ENCODE assay signal across 12 cellular contexts in the genomic region with DNA sequence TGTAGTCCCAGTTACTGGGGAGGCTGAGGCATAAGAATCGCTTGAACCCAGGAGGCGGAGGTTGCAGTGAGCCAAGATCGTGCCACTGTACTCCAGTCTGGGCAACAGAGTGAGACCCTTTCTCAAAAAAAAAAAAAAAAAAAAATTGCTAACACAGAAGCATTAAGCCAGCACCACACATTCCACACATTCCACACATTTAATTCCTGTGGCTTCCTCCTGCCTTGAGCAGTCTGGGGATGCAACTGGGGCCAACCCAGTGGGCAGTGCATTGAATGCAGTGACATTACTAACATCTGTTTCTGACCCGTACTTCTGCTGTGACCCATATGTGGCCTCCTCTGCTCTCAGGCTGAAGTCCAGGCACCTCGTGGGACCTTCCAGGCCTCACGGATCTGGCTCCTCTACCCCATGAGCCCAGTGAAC.
A peak's percentile ranks its signal among the peaks of the same experiment; 100 is the strongest.
DNase-seq lines count a peak whose midpoint lies in the region; ATAC-seq and TF ChIP-seq lines count a peak whose summit lies in the region.
"Had no signal": no experiment of that assay in that cellular context is flagged by ENCODE, and none has a peak within 500 bp of the region (broad histone marks: within the 10 kb centered on the region; RNA-seq: fewer than 3 reads in every experiment).

No MANE protein-coding gene starts in this region.

- intact Hi-C loops in Caco-2 (cut with micrococcal nuclease; ENCODE audit: unreplicated experiment) (loop anchor here (2.0 kb wide), 1 partner anchor 49 kb away; no protein-coding TSS in a partner anchor), IMR-90 (cut with micrococcal nuclease) (loop anchor here (2.0 kb wide), 1 partner anchor 15 kb away; no protein-coding TSS in a partner anchor), right lobe of liver (cut with DNase I) (no loop called here)

- CTCF ChIA-PET in Caco-2 (lab: Charles Lee) (no interaction called here), IMR-90 (lab: Yijun Ruan, JAX) (interaction anchor here (0.7 kb wide), 1 partner anchor 375 kb away, joined by 4 read pairs; no protein-coding TSS in a partner anchor)

- H3K23ac ChIP-seq in IMR-90 (ENCODE audit: low read depth, low read length): no peak overlapping the region

- TF ChIP-seq POLR2A in IMR-90 (IDR thresholded peaks at IDR 0.05; ENCODE audit: low read depth, low read length) (no peak), right lobe of liver (IDR thresholded peaks at IDR 0.05) (no peak)

- H4K5ac ChIP-seq in IMR-90 (ENCODE audit: low read depth, low read length): no peak overlapping the region

- BruUV-seq in Caco-2 (replicated peaks; lab: Mats Ljungman, UMichigan) (no TSS peak), IMR-90 (replicated peaks; lab: Mats Ljungman, UMichigan) (no TSS peak)

- peaks cover 8% of the 10 kb centered on the region for H3K4me1 Mint-ChIP-seq in Caco-2 (ENCODE audit: low read depth, unreplicated experiment)
- H3K4me1 Mint-ChIP-seq: activated naive CD8-positive, alpha-beta T cell treated with anti-CD3 and anti-CD28 coated beads, Interleukin-2, amount 10 ng/mL, durations not matched to agents 7 days and 5 days had no signal

- H3K56ac ChIP-seq in IMR-90 (ENCODE audit: extremely low read depth, insufficient read depth, low read length): no peak overlapping the region

- peak overlapping the region in 1 of 2 experiments; percentile 22; a peak in 1 of 4 replicates for H4K8ac ChIP-seq in IMR-90 (ENCODE audit: low read depth in 2 of 2, low read length in 2 of 2)

- H2BK5ac ChIP-seq in IMR-90 (ENCODE audit: low read depth, low read length, poor library complexity, severe bottlenecking): peak overlapping the region; percentile 13

- H2BK120ac ChIP-seq in IMR-90 (ENCODE audit: low read depth, low read length): no peak overlapping the region

- peak overlapping the region; percentile 30 for H3K27ac Mint-ChIP-seq in Caco-2 (ENCODE audit: unreplicated experiment)
- H3K27ac Mint-ChIP-seq: activated naive CD8-positive, alpha-beta T cell treated with anti-CD3 and anti-CD28 coated beads, Interleukin-2, amount 10 ng/mL, durations not matched to agents 7 days and 5 days had no signal

- in situ Hi-C loops in IMR-90 (cut with MboI; ENCODE audit: low sequenced_read_pairs): no loop called here

- TF ChIP-seq CTCF in Caco-2 (IDR thresholded peaks at IDR 0.05; ENCODE audit: insufficient read depth in 1 of 2, low read depth in 1 of 2, low read length in 1 of 2, severe bottlenecking in 1 of 2, unreplicated experiment in 1 of 2): no peak
- no peak for TF ChIP-seq CTCF in IMR-90 (conservative IDR thresholded peaks at IDR 0.05; ENCODE audit: low read depth, low read length)
- TF ChIP-seq CTCF in right lobe of liver (IDR thresholded peaks at IDR 0.05): no peak

- H2AFZ ChIP-seq in IMR-90 (replicated peaks; ENCODE audit: low read length, poor library complexity): peak overlapping the region; percentile 12

- no peak overlapping the region for H3K18ac ChIP-seq in IMR-90 (ENCODE audit: low read depth, low read length)

- WGBS in IMR-90 (ENCODE audit: extremely low coverage in 2 of 2, insufficient read length in 1 of 2), 2 experiments: 20% methylated on average over 1 of the region's 6 CpGs; no CpG with 5 or more reads in 1 of the 2 experiments
- 69% methylated on average over 3 of the region's 6 CpGs for WGBS in right lobe of liver (ENCODE audit: insufficient coverage, low coverage, low lambda C conversion rate, missing lambda C conversion rate)

- H4K20me1 ChIP-seq in IMR-90 (ENCODE audit: insufficient read depth, low read length): peaks cover 9% of the 10 kb centered on the region

- H3K27ac ChIP-seq in IMR-90 (ENCODE audit: insufficient read depth, low read length) (peak overlapping the region; percentile 4; the same call in 1 of the 2 replicates), right lobe of liver (no peak overlapping the region)

- peaks cover 4% of the 10 kb centered on the region for H3K9me1 ChIP-seq in IMR-90 (ENCODE audit: insufficient read depth, low read length)

- DNase-seq in Caco-2: peak in 1 of 2 experiments; percentile 33
- DNase-seq in IMR-90: peak; percentile 65
- DNase-seq in dermis blood vessel endothelial cell: peak; percentile 36
- no peak for DNase-seq in right lobe of liver
- no peak for DNase-seq in cerebellar cortex (ENCODE audit: low spot score)
- DNase-seq in NCI-H345 treated with DMSO at 0.1 percent for 48 hours (lab: John Stamatoyannopoulos, UW; ENCODE audit: unreplicated experiment): no peak
- DNase-seq: activated CD4-positive, alpha-beta T cell treated with anti-CD3 and anti-CD28 coated beads, Interleukin-2, amount 50 U/mL, for 4 hours; activated naive CD8-positive, alpha-beta T cell treated with anti-CD3 and anti-CD28 coated beads, Interleukin-2, amount 10 ng/mL, durations not matched to agents 7 days and 5 days; NCI-H2081; Right ventricle myocardium superior had no signal

- no peaks in the 10 kb centered on the region for H3K27me3 ChIP-seq in Caco-2 (replicated peaks; ENCODE audit: control insufficient read depth, insufficient read depth, low read length)
- H3K27me3 ChIP-seq in IMR-90 (ENCODE audit: control insufficient read depth, insufficient read depth, low read length): no peaks in the 10 kb centered on the region
- no peaks in the 10 kb centered on the region for H3K27me3 ChIP-seq in right lobe of liver

- POLR2A ChIA-PET in Caco-2 (lab: Charles Lee): no interaction called here
- POLR2A ChIA-PET in IMR-90 (lab: Charles Lee; ENCODE audit: unreplicated experiment): no interaction called here

- no peak overlapping the region for H3K4me2 ChIP-seq in IMR-90 (ENCODE audit: low read depth, low read length)

- H3K4me3 ChIP-seq in Caco-2 (ENCODE audit: low read depth, low read length): no peak overlapping the region
- no peak overlapping the region for H3K4me3 ChIP-seq in IMR-90 (ENCODE audit: insufficient read depth, low read depth, low read length)
- H3K4me3 ChIP-seq in right lobe of liver: no peak overlapping the region

- no peak overlapping the region for H3K9ac ChIP-seq in IMR-90 (ENCODE audit: low read depth, low read length)

- H3K14ac ChIP-seq in IMR-90 (replicated peaks; ENCODE audit: low read depth, low read length): no peak overlapping the region; the same call in 1 of the 2 replicates

- H2BK15ac ChIP-seq in IMR-90 (ENCODE audit: low read depth, low read length): no peak overlapping the region

- no peaks in the 10 kb centered on the region for H3K27me3 Mint-ChIP-seq in Caco-2 (ENCODE audit: insufficient read depth, unreplicated experiment)

- ATAC-seq in IMR-90 (ENCODE audit: low read depth) (peak; percentile 98), right lobe of liver (peak; percentile 48 to 71 (median 50)), HG03457 (IDR thresholded peaks at IDR 0.05; ENCODE audit: unreplicated experiment) (no peak), GM18511 (IDR thresholded peaks at IDR 0.05; ENCODE audit: unreplicated experiment) (no peak)

- no peak overlapping the region for H3K4me3 Mint-ChIP-seq in Caco-2 (ENCODE audit: unreplicated experiment)
- H3K4me3 Mint-ChIP-seq: activated naive CD8-positive, alpha-beta T cell treated with anti-CD3 and anti-CD28 coated beads, Interleukin-2, amount 10 ng/mL, durations not matched to agents 7 days and 5 days had no signal

- dilution Hi-C loops in IMR-90 (cut with HindIII; ENCODE audit: low sequenced_read_pairs, unreplicated experiment): no loop called here

- H2BK20ac ChIP-seq in IMR-90 (ENCODE audit: low read depth, low read length): no peak overlapping the region

- TF ChIP-seq RAD21 in IMR-90 (IDR thresholded peaks at IDR 0.05; ENCODE audit: low read length): no peak

- no peak overlapping the region for H4K91ac ChIP-seq in IMR-90 (ENCODE audit: insufficient read depth, low read depth, low read length)

- peaks cover 16% of the 10 kb centered on the region for H3K9me3 Mint-ChIP-seq in Caco-2 (ENCODE audit: unreplicated experiment)

- H2AK9ac ChIP-seq in IMR-90 (replicated peaks; ENCODE audit: low read depth, low read length, poor library complexity): peak overlapping the region; percentile 10

- peaks cover 11% of the 10 kb centered on the region for H3K4me1 ChIP-seq in Caco-2
- peaks cover 7% of the 10 kb centered on the region for H3K4me1 ChIP-seq in IMR-90 (ENCODE audit: control insufficient read depth, insufficient read depth, low read length)
- H3K4me1 ChIP-seq in right lobe of liver: peaks cover 0 to 12% (median 6%) of the 10 kb centered on the region in 4 donors

- H3K36me3 ChIP-seq in Caco-2 (ENCODE audit: control insufficient read depth, insufficient read depth, low read length) (no peaks in the 10 kb centered on the region), IMR-90 (ENCODE audit: control insufficient read depth, insufficient read depth, low read length) (peaks cover 2% of the 10 kb centered on the region; the same call in 1 of the 2 replicates), right lobe of liver (no peaks in the 10 kb centered on the region)

- H3K9me3 ChIP-seq in Caco-2 (0 out of 2 replicates have a peak, but pooled peaks cover 5% of the 10 kb centered on the region), IMR-90 (ENCODE audit: control insufficient read depth, insufficient read depth, low read length) (no peaks in the 10 kb centered on the region), right lobe of liver (no peaks in the 10 kb centered on the region)

- H3K36me3 Mint-ChIP-seq in Caco-2 (ENCODE audit: insufficient read depth, unreplicated experiment): peaks cover 7% of the 10 kb centered on the region

- peaks cover 4 to 15% of the 10 kb centered on the region in 2 experiments for H3K79me1 ChIP-seq in IMR-90 (ENCODE audit: low read depth in 1 of 2, low read length in 2 of 2)

- no peak overlapping the region; the same call in 1 of the 2 replicates for H2AK5ac ChIP-seq in IMR-90 (ENCODE audit: low read depth, low read length)

- 0 out of 2 replicates have a peak overlapping the region, but pooled peaks have one; percentile 42 for H3K4ac ChIP-seq in IMR-90 (ENCODE audit: low read depth, low read length)

TF ChIP-seq in IMR-90, 13 proteins besides CTCF, POLR2A, EP300 and RAD21:
- no peak for TF ChIP-seq RCOR1 (IDR thresholded peaks at IDR 0.05; ENCODE audit: insufficient replicate concordance, low read length)
- no peak for TF ChIP-seq MAFK (IDR thresholded peaks at IDR 0.05; ENCODE audit: low read depth, low read length)
- no peak for TF ChIP-seq MAZ (IDR thresholded peaks at IDR 0.05; ENCODE audit: borderline replicate concordance, low read depth, low read length)

Comparison
In these comparisons a context has a peak if more than half of its experiments do, and no peak if none do; other contexts are left out.
1. DNase-seq: peak in IMR-90 (single experiment) and dermis blood vessel endothelial cell (single experiment); none in right lobe of liver (0 of 3), cerebellar cortex (single experiment) and NCI-H345 treated with DMSO at 0.1 percent for 48 hours (single experiment).
2. ATAC-seq: peak in IMR-90 (single experiment) and right lobe of liver (4 of 4); none in HG03457 (single experiment) and GM18511 (single experiment).
3. intact Hi-C loops: an anchor here in Caco-2 (2.0 kb wide) and IMR-90 (2.0 kb wide); none called in right lobe of liver.